ENCODE assay signal across 10 cellular contexts in genomic region chr9:34463098-34463900, GRCh38. TPM values are rescaled to one million over a fixed set of nuclear protein-coding genes. Genes with fewer than 3 reads are reported as not detected.
DNase-seq lines count a peak whose midpoint lies in the region; ATAC-seq and TF ChIP-seq lines count a peak whose summit lies in the region.
"Had no signal": no experiment of that assay in that cellular context is flagged by ENCODE, and none has a peak within 500 bp of the region (broad histone marks: within the 10 kb centered on the region; RNA-seq: fewer than 3 reads in every experiment).

No MANE protein-coding gene starts in this region.

- no peak for TF ChIP-seq EP300 in suprapubic skin (IDR thresholded peaks at IDR 0.05)

- 28% methylated on average over 5 of the region's 5 CpGs for WGBS in suprapubic skin

- H3K4me3 ChIP-seq in suprapubic skin = no peak overlapping the region

- H3K36me3 ChIP-seq in suprapubic skin = no peaks in the 10 kb centered on the region

- H3K4me1 Mint-ChIP-seq in activated T-cell treated with anti-CD3 and anti-CD28 coated beads, Interleukin-2, amount 50 U/mL, for 24 hours (ENCODE audit: low read depth) = peaks cover 18% of the 10 kb centered on the region

- no peak overlapping the region for H3K27ac ChIP-seq in suprapubic skin

- H3K9me3 Mint-ChIP-seq in activated T-cell treated with anti-CD3 and anti-CD28 coated beads, Interleukin-2, amount 50 U/mL, for 24 hours = no peaks in the 10 kb centered on the region

- H3K27me3 Mint-ChIP-seq in activated T-cell treated with anti-CD3 and anti-CD28 coated beads, Interleukin-2, amount 50 U/mL, for 24 hours = peaks cover 8% of the 10 kb centered on the region

- peak; percentile 61 for DNase-seq in A172 (ENCODE audit: low spot score)
- DNase-seq in HCEC 1CT = peak; percentile 70
- peak; percentile 52 for DNase-seq in activated T-cell treated with anti-CD3 and anti-CD28 coated beads, Interleukin-2, amount 50 U/mL, for 24 hours
- peak; percentile 73 for DNase-seq in iris pigment epithelial cell (ENCODE audit: low read depth)
- no peak for DNase-seq in suprapubic skin (ENCODE audit: low spot score in 2 of 2)
- DNase-seq in RPMI8226 = no peak
- DNase-seq: COR-L47, NCI-H187 treated with DMSO at 0.1 percent for 48 hours had no signal

- H3K9me3 ChIP-seq in suprapubic skin = no peaks in the 10 kb centered on the region

- H3K4me1 ChIP-seq in suprapubic skin = peaks cover 14% of the 10 kb centered on the region

- H3K27ac Mint-ChIP-seq in activated T-cell treated with anti-CD3 and anti-CD28 coated beads, Interleukin-2, amount 50 U/mL, for 24 hours = peak overlapping the region; percentile 16

- ATAC-seq in GM18909 (IDR thresholded peaks at IDR 0.05; ENCODE audit: poor library complexity, unreplicated experiment) (no peak), HG03095 (IDR thresholded peaks at IDR 0.05; ENCODE audit: unreplicated experiment) (no peak)

- no peak overlapping the region for H3K4me3 Mint-ChIP-seq in activated T-cell treated with anti-CD3 and anti-CD28 coated beads, Interleukin-2, amount 50 U/mL, for 24 hours

- H3K36me3 Mint-ChIP-seq in activated T-cell treated with anti-CD3 and anti-CD28 coated beads, Interleukin-2, amount 50 U/mL, for 24 hours (ENCODE audit: low read depth) = no peaks in the 10 kb centered on the region

- no peaks in the 10 kb centered on the region for H3K27me3 ChIP-seq in suprapubic skin

- TF ChIP-seq POLR2A in suprapubic skin (IDR thresholded peaks at IDR 0.05) = no peak

- no peak for TF ChIP-seq CTCF in suprapubic skin (IDR thresholded peaks at IDR 0.05)

RNA-seq across cellular contexts. Expression of gene DNAI1, which starts 4.7 kb away (rescaled TPM):
- not detected in 2 replicates for total RNA-seq in A172 (2014; rRNA removed; shearing (Covaris generic))
- total RNA-seq in suprapubic skin = not detected

RNA-seq across cellular contexts. Expression of gene FAM219A, which starts 4.9 kb away (rescaled TPM):
- 11.1 and 11.6 TPM in 2 replicates for total RNA-seq in A172 (2014; rRNA removed; shearing (Covaris generic))
- 10 to 100 TPM; 12.6 to 17.0 (median 15.0) TPM for total RNA-seq in suprapubic skin

RNA-seq across cellular contexts. Expression of gene ENHO, which starts 59.5 kb away (rescaled TPM):
- 0.43 and 1.1 TPM in 2 replicates for total RNA-seq in A172 (2014; rRNA removed; shearing (Covaris generic))
- total RNA-seq in suprapubic skin = 1 to 10 TPM in 3 of 4 donors, under 1 TPM in 1; 0.65 to 4.0 (median 2.7) TPM

Comparison
In these comparisons a context has a peak if more than half of its experiments do, and no peak if none do; other contexts are left out.
1. DNase-seq: peak in A172 (single experiment), HCEC 1CT (single experiment), activated T-cell treated with anti-CD3 and anti-CD28 coated beads, Interleukin-2, amount 50 U/mL, for 24 hours (single experiment) and iris pigment epithelial cell (single experiment); none in suprapubic skin (0 of 2) and RPMI8226 (single experiment).